Comparison of ENCODE assay signal across 21 cellular contexts in the genomic region with DNA sequence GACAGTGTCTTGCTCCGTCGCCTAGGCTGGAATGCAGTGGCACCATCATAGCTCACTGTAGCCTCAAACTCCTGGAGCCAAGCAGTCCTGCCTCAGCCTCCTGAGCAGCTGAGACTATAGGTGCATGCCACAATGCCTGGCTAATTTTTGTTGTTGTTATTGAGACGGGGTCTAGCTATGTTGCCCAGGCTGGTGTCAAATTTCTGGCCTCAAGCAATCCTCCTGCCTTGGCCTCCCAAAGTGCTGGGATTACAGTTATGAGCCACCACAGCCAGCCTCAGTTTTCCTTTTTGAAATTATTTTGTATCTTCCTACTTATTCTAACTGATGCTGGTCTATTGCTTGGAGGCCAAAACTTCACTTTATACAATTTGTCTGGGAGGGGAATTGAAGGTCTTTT.
DNase-seq lines count a peak whose midpoint lies in the region; ATAC-seq and TF ChIP-seq lines count a peak whose summit lies in the region.
"Had no signal": no experiment of that assay in that cellular context is flagged by ENCODE, and none has a peak within 500 bp of the region (broad histone marks: within the 10 kb centered on the region; RNA-seq: fewer than 3 reads in every experiment).

No MANE protein-coding gene starts in this region.

- peaks cover 23% of the 10 kb centered on the region for H3K36me3 Mint-ChIP-seq in activated naive CD8-positive, alpha-beta T cell
- peaks cover 20% of the 10 kb centered on the region for H3K36me3 Mint-ChIP-seq in activated naive CD8-positive, alpha-beta T cell treated with anti-CD3 and anti-CD28 coated beads, Interleukin-2, amount 50 U/mL, for 24 hours (ENCODE audit: low read depth)
- H3K36me3 Mint-ChIP-seq in H9 (ENCODE audit: insufficient read depth in 1 of 3, low read depth in 3 of 3) (peaks cover 0 to 18% (median 4%) of the 10 kb centered on the region in 3 experiments; a peak in 3 of 7 replicates), immature natural killer cell (peaks cover 7 to 23% (median 8%) of the 10 kb centered on the region in 3 donors)

- TF ChIP-seq CTCF in H9 (conservative IDR thresholded peaks at IDR 0.05) = no peak

- no peaks in the 10 kb centered on the region for H3K9me3 Mint-ChIP-seq in activated naive CD8-positive, alpha-beta T cell (ENCODE audit: low read depth)
- peaks cover 9% of the 10 kb centered on the region for H3K9me3 Mint-ChIP-seq in activated naive CD8-positive, alpha-beta T cell treated with anti-CD3 and anti-CD28 coated beads, Interleukin-2, amount 50 U/mL, for 24 hours
- H3K9me3 Mint-ChIP-seq in H9 = no peaks in the 10 kb centered on the region
- H3K9me3 Mint-ChIP-seq in immature natural killer cell = no peaks in the 10 kb centered on the region
- H3K9me3 Mint-ChIP-seq: CD8-positive, alpha-beta T cell had no signal

- no peak overlapping the region for H3K4me2 ChIP-seq in H9 (ENCODE audit: insufficient read depth, insufficient read length, low read length)
- no peak overlapping the region for H3K4me2 ChIP-seq in trophoblast cell (ENCODE audit: low read length)
- H3K4me2 ChIP-seq: BLaER1 had no signal

- peak overlapping the region; percentile 59 for H3K4me3 ChIP-seq in trophoblast cell (ENCODE audit: low read depth, low read length)
- H3K4me3 ChIP-seq: BLaER1 had no signal

- H3K4me1 Mint-ChIP-seq in activated naive CD8-positive, alpha-beta T cell (ENCODE audit: low read depth) = peaks cover 60% of the 10 kb centered on the region
- peaks cover 73% of the 10 kb centered on the region for H3K4me1 Mint-ChIP-seq in activated naive CD8-positive, alpha-beta T cell treated with anti-CD3 and anti-CD28 coated beads, Interleukin-2, amount 50 U/mL, for 24 hours
- H3K4me1 Mint-ChIP-seq in H9 (peaks cover 15 to 17% of the 10 kb centered on the region in 2 experiments), immature natural killer cell (peaks cover 51 to 89% of the 10 kb centered on the region in 2 donors)

- no peak for DNase-seq in activated naive CD8-positive, alpha-beta T cell treated with anti-CD3 and anti-CD28 coated beads, Interleukin-2, amount 50 U/mL, for 24 hours
- no peak for DNase-seq in H9
- no peak for DNase-seq in immature natural killer cell
- DNase-seq in trophoblast cell = peak in 1 of 2 donors; percentile 3
- no peak for DNase-seq in GF-D8 (lab: John Stamatoyannopoulos, UW)
- DNase-seq in medulla oblongata (ENCODE audit: extremely low spot score) = no peak
- DNase-seq: Caco-2; CD4-positive, CD25-positive, alpha-beta regulatory T cell; CD8-positive, alpha-beta T cell; DMS153; DMS79; EL; GDM1; GOT3; HCEC 1CT had no signal

- H3K23ac ChIP-seq in H9 (ENCODE audit: insufficient read length, low read depth, low read length) = no peak overlapping the region
- H3K23ac ChIP-seq in trophoblast cell (ENCODE audit: low read length) = no peak overlapping the region

- H3T11ph ChIP-seq in H9 (ENCODE audit: low read length) = no peak overlapping the region

- no peak overlapping the region for H3K4me3 Mint-ChIP-seq in activated naive CD8-positive, alpha-beta T cell
- H3K4me3 Mint-ChIP-seq in activated naive CD8-positive, alpha-beta T cell treated with anti-CD3 and anti-CD28 coated beads, Interleukin-2, amount 50 U/mL, for 24 hours = no peak overlapping the region
- H3K4me3 Mint-ChIP-seq in H9 (no peak overlapping the region), immature natural killer cell (no peak overlapping the region)
- H3K4me3 Mint-ChIP-seq: B cell; CD4-positive, CD25-positive, alpha-beta regulatory T cell; CD8-positive, alpha-beta T cell had no signal

- no peaks in the 10 kb centered on the region for H3K23me2 ChIP-seq in H9 (ENCODE audit: insufficient read length, low read depth, low read length, poor library complexity, severe bottlenecking)

- no peak overlapping the region for H2AK5ac ChIP-seq in H9 (ENCODE audit: insufficient read length, low read length)
- H2AK5ac ChIP-seq in trophoblast cell (ENCODE audit: low read length) = no peak overlapping the region

- H3K4ac ChIP-seq in H9 (ENCODE audit: low read depth, low read length) (no peak overlapping the region), trophoblast cell (ENCODE audit: low read depth, low read length) (no peak overlapping the region)

- H3K4me1 ChIP-seq in H9 (ENCODE audit: insufficient read depth, low read length) (peaks cover 2% of the 10 kb centered on the region; the same call in 1 of the 2 replicates), trophoblast cell (ENCODE audit: control insufficient read depth in 1 of 2, insufficient read depth in 2 of 2, low read length in 2 of 2) (peaks cover 0 to 2% of the 10 kb centered on the region in 2 experiments)
- H3K4me1 ChIP-seq: BLaER1, Caco-2 had no signal

- H3K27ac ChIP-seq in H9 (ENCODE audit: insufficient read length, low read depth, low read length) = no peak overlapping the region
- no peak overlapping the region for H3K27ac ChIP-seq in trophoblast cell (ENCODE audit: low read depth, low read length)
- H3K27ac ChIP-seq: 22Rv1, BLaER1, C4-2B had no signal

- no peak for ATAC-seq in activated naive CD8-positive, alpha-beta T cell treated with anti-CD3 and anti-CD28 coated beads, Interleukin-2, amount 50 U/mL, for 24 hours
- no peak for ATAC-seq in GM21381 (IDR thresholded peaks at IDR 0.05; ENCODE audit: unreplicated experiment)
- ATAC-seq: CD8-positive, alpha-beta T cell had no signal

- H2BK120ac ChIP-seq in H9 (ENCODE audit: low read depth, low read length, poor library complexity, severe bottlenecking) (no peak overlapping the region), trophoblast cell (ENCODE audit: insufficient read depth, low read length, poor library complexity) (no peak overlapping the region)

- no peak overlapping the region for H2BK20ac ChIP-seq in H9 (ENCODE audit: low read depth, low read length, poor library complexity, severe bottlenecking)

- H3K27me3 ChIP-seq in H9 (ENCODE audit: insufficient read depth, low read length) = no peaks in the 10 kb centered on the region
- H3K27me3 ChIP-seq in trophoblast cell (ENCODE audit: insufficient read depth, low read length) = no peaks in the 10 kb centered on the region
- H3K27me3 ChIP-seq: BLaER1 had no signal

- WGBS in H9 (ENCODE audit: extremely low coverage, insufficient read length, low lambda C conversion rate) = no CpG with 5 or more reads among the region's 3 CpGs
- WGBS in trophoblast cell (ENCODE audit: extremely low coverage, insufficient coverage, insufficient read length) = no CpG with 5 or more reads among the region's 3 CpGs

- no peaks in the 10 kb centered on the region for H3K79me1 ChIP-seq in H9 (ENCODE audit: insufficient read depth, low read depth, low read length, poor library complexity, severe bottlenecking)
- H3K79me1 ChIP-seq in trophoblast cell (ENCODE audit: low read length) = peaks cover 1% of the 10 kb centered on the region

- H2BK15ac ChIP-seq in H9 (ENCODE audit: low read depth, low read length) = no peak overlapping the region

- H3K18ac ChIP-seq in H9 (ENCODE audit: insufficient read length, low read depth, low read length) = no peak overlapping the region
- no peak overlapping the region for H3K18ac ChIP-seq in trophoblast cell (ENCODE audit: low read length)

- H3K27me3 Mint-ChIP-seq in activated naive CD8-positive, alpha-beta T cell = no peaks in the 10 kb centered on the region
- no peaks in the 10 kb centered on the region for H3K27me3 Mint-ChIP-seq in activated naive CD8-positive, alpha-beta T cell treated with anti-CD3 and anti-CD28 coated beads, Interleukin-2, amount 50 U/mL, for 24 hours
- H3K27me3 Mint-ChIP-seq in H9 (ENCODE audit: low read depth) (no peaks in the 10 kb centered on the region), immature natural killer cell (ENCODE audit: low read depth in 3 of 3) (peaks cover 0 to 6% (median 2%) of the 10 kb centered on the region in 3 donors)
- H3K27me3 Mint-ChIP-seq: B cell; CD4-positive, CD25-positive, alpha-beta regulatory T cell had no signal

- H3K27ac Mint-ChIP-seq in activated naive CD8-positive, alpha-beta T cell = peak overlapping the region; percentile 72
- H3K27ac Mint-ChIP-seq in activated naive CD8-positive, alpha-beta T cell treated with anti-CD3 and anti-CD28 coated beads, Interleukin-2, amount 50 U/mL, for 24 hours = no peak overlapping the region
- H3K27ac Mint-ChIP-seq in H9 = peak overlapping the region in 2 of 3 experiments; percentile 46 to 81; a peak in 2 of 7 replicates
- H3K27ac Mint-ChIP-seq in immature natural killer cell = peak overlapping the region in 5 of 6 donors; percentile 0 to 69 (median 31)
- H3K27ac Mint-ChIP-seq: B cell; CD8-positive, alpha-beta T cell had no signal

- H4K20me1 ChIP-seq in H9 (ENCODE audit: control insufficient read depth, insufficient read depth, insufficient read length) = no peaks in the 10 kb centered on the region
- H4K20me1 ChIP-seq: BLaER1 had no signal

- H4K12ac ChIP-seq in trophoblast cell (ENCODE audit: low read depth, low read length) = no peak overlapping the region

- no peak overlapping the region for H3K9ac ChIP-seq in H9 (ENCODE audit: extremely low read depth, insufficient read length, low read length)
- no peak overlapping the region for H3K9ac ChIP-seq in trophoblast cell (ENCODE audit: low read length)
- H3K9ac ChIP-seq: BLaER1 had no signal

- H3K79me2 ChIP-seq in H9 (ENCODE audit: insufficient read depth, low read length) (no peaks in the 10 kb centered on the region), trophoblast cell (ENCODE audit: control insufficient read depth, insufficient read depth, low read length, poor library complexity) (no peaks in the 10 kb centered on the region)

- H4K8ac ChIP-seq in H9 (replicated peaks; ENCODE audit: insufficient read length, low read depth, low read length) (no peak overlapping the region), trophoblast cell (ENCODE audit: low read depth, low read length) (no peak overlapping the region)

- no peak overlapping the region for H3K56ac ChIP-seq in H9 (ENCODE audit: insufficient read length, low read depth, low read length)

- H2BK5ac ChIP-seq in H9 (ENCODE audit: insufficient read length, low read length) (no peak overlapping the region), trophoblast cell (ENCODE audit: low read depth, low read length, poor library complexity) (no peak overlapping the region)

- H3K36me3 ChIP-seq in trophoblast cell (ENCODE audit: control insufficient read depth in 1 of 2, insufficient read depth in 2 of 2, low read length in 2 of 2) = peaks cover 0 to 2% of the 10 kb centered on the region in 2 experiments

- no peak overlapping the region for H4K91ac ChIP-seq in H9 (ENCODE audit: insufficient read length, low read depth, low read length)
- no peak overlapping the region for H4K91ac ChIP-seq in trophoblast cell (ENCODE audit: low read depth, low read length)

- no peak overlapping the region for H4K5ac ChIP-seq in H9 (ENCODE audit: insufficient read length, low read depth, low read length)

- no peak overlapping the region for H3K14ac ChIP-seq in H9 (ENCODE audit: insufficient read depth, low read length)
- H3K14ac ChIP-seq in trophoblast cell (ENCODE audit: low read length) = no peak overlapping the region

- H2BK12ac ChIP-seq in H9 (ENCODE audit: insufficient read length, low read depth, low read length) = no peak overlapping the region
- no peak overlapping the region for H2BK12ac ChIP-seq in trophoblast cell (ENCODE audit: low read length)

- H3K9me3 ChIP-seq in H9 (ENCODE audit: control insufficient read depth, low read depth, low read length) = no peaks in the 10 kb centered on the region
- peaks cover 2% of the 10 kb centered on the region for H3K9me3 ChIP-seq in trophoblast cell (ENCODE audit: insufficient read depth, low read depth, low read length)
- H3K9me3 ChIP-seq: BLaER1, Caco-2 had no signal

- no peak overlapping the region for H2AFZ ChIP-seq in H9 (ENCODE audit: low read length)
- H2AFZ ChIP-seq in trophoblast cell (ENCODE audit: insufficient read depth, low read length, poor library complexity) = no peak overlapping the region
